24 cellular contexts compared by ENCODE assay signal in genomic region chr19:38703509-38703908, GRCh38. TPM values are rescaled to one million over a fixed set of nuclear protein-coding genes. Genes with fewer than 3 reads are reported as not detected.
DNase-seq lines count a peak whose midpoint lies in the region; ATAC-seq and TF ChIP-seq lines count a peak whose summit lies in the region.
"Had no signal": no experiment of that assay in that cellular context is flagged by ENCODE, and none has a peak within 500 bp of the region (broad histone marks: within the 10 kb centered on the region; RNA-seq: fewer than 3 reads in every experiment).

No MANE protein-coding gene starts in this region.

- H3K4me3 ChIP-seq in ascending aorta = no peak overlapping the region
- H3K4me3 ChIP-seq in mesenchymal stem cell (ENCODE audit: insufficient read depth in 1 of 2, low read depth in 1 of 2, low read length in 2 of 2) = no peak overlapping the region
- H3K4me3 ChIP-seq in endodermal cell (ENCODE audit: low read length) = no peak overlapping the region
- H3K4me3 ChIP-seq: body of pancreas, ovary, suprapubic skin had no signal

- H3K27me3 ChIP-seq in ascending aorta = no peaks in the 10 kb centered on the region
- no peaks in the 10 kb centered on the region for H3K27me3 ChIP-seq in mesenchymal stem cell (ENCODE audit: control insufficient read depth in 1 of 2, insufficient read depth in 1 of 2, low read length in 2 of 2)
- H3K27me3 ChIP-seq in endodermal cell (ENCODE audit: control insufficient read depth, insufficient read depth, low read length, poor library complexity, severe bottlenecking) = no peaks in the 10 kb centered on the region
- H3K27me3 ChIP-seq: body of pancreas, ovary, suprapubic skin had no signal

- H3K9me3 ChIP-seq in ascending aorta (no peaks in the 10 kb centered on the region), mesenchymal stem cell (ENCODE audit: control insufficient read depth, low read length) (no peaks in the 10 kb centered on the region), endodermal cell (ENCODE audit: control insufficient read depth, low read length) (no peaks in the 10 kb centered on the region)
- H3K9me3 ChIP-seq: body of pancreas, ovary, suprapubic skin had no signal

- H3K27me3 Mint-ChIP-seq in natural killer cell (ENCODE audit: low read depth in 2 of 2) (no peaks in the 10 kb centered on the region), endodermal cell (ENCODE audit: insufficient read depth) (no peaks in the 10 kb centered on the region)
- no peaks in the 10 kb centered on the region for H3K27me3 Mint-ChIP-seq in natural killer cell treated with Interleukin-12 subunit alpha and Interleukin-12 subunit beta and Interleukin-15 and Interleukin-18, amount 100 ng/mL, for 72 hours
- H3K27me3 Mint-ChIP-seq: activated B cell treated with CpG ODN at 0.5 μM for 24 hours; activated naive CD8-positive, alpha-beta T cell treated with anti-CD3 and anti-CD28 coated beads, Interleukin-2, amount 10 ng/mL, durations not matched to agents 7 days and 5 days had no signal

- H3K36me3 Mint-ChIP-seq in natural killer cell = no peaks in the 10 kb centered on the region
- no peaks in the 10 kb centered on the region for H3K36me3 Mint-ChIP-seq in natural killer cell treated with Interleukin-12 subunit alpha and Interleukin-12 subunit beta and Interleukin-15 and Interleukin-18, amount 100 ng/mL, for 72 hours
- peaks cover 59% of the 10 kb centered on the region for H3K36me3 Mint-ChIP-seq in endodermal cell (ENCODE audit: low read depth)

- H3K23ac ChIP-seq in mesenchymal stem cell (ENCODE audit: low read length in 2 of 2) = peak overlapping the region in 1 of 2 experiments; percentile 9

- peaks cover 77 to 80% of the 10 kb centered on the region in 2 donors for H3K36me3 ChIP-seq in ascending aorta
- peaks cover 82 to 95% of the 10 kb centered on the region in 2 experiments for H3K36me3 ChIP-seq in mesenchymal stem cell (ENCODE audit: control insufficient read depth in 1 of 2, insufficient read depth in 2 of 2, low read depth in 1 of 2, low read length in 2 of 2)
- peaks cover 84% of the 10 kb centered on the region for H3K36me3 ChIP-seq in endodermal cell (ENCODE audit: control insufficient read depth, insufficient read depth, low read length)
- H3K36me3 ChIP-seq: ovary had no signal

- H4K8ac ChIP-seq in mesenchymal stem cell (ENCODE audit: low read length) = peak overlapping the region; percentile 19

- DNase-seq in natural killer cell (no peak), ascending aorta (ENCODE audit: low spot score in 2 of 2) (no peak), mesenchymal stem cell (no peak), NCI-H82 treated with DMSO at 0.1 percent for 48 hours (lab: John Stamatoyannopoulos, UW; ENCODE audit: unreplicated experiment) (no peak), NCI-H748 (lab: John Stamatoyannopoulos, UW; ENCODE audit: unreplicated experiment) (no peak), endodermal cell (no peak)
- no peak for DNase-seq in natural killer cell treated with Interleukin-12 subunit alpha and Interleukin-12 subunit beta and Interleukin-15 and Interleukin-18, amount 100 ng/mL, for 72 hours (ENCODE audit: low spot score)
- DNase-seq: activated B cell treated with CpG ODN at 0.5 μM for 24 hours; activated naive CD8-positive, alpha-beta T cell treated with anti-CD3 and anti-CD28 coated beads, Interleukin-2, amount 10 ng/mL, durations not matched to agents 7 days and 5 days; body of pancreas; DMS79 treated with DMSO at 0.1 percent for 48 hours; hippocampal formation; KBM-7; NCI-H1694 treated with DMSO at 0.1 percent for 48 hours; NCI-H2227 treated with DMSO at 0.1 percent for 48 hours; NCI-H82; ovary; PC-3; stimulated activated CD4-positive, alpha-beta T cell treated with anti-CD3 and anti-CD28 coated beads, Interleukin-15, amount 100 ng/mL, for 24 hours had no signal

- 93% methylated on average over 14 of the region's 14 CpGs for WGBS in mesenchymal stem cell
- 95 to 98% methylated on average over 9 to 14 of the region's 14 CpGs for WGBS in endodermal cell (ENCODE audit: insufficient coverage in 1 of 2, insufficient read length in 1 of 2), 2 experiments

- H3K27ac Mint-ChIP-seq in natural killer cell (peak overlapping the region; percentile 46 to 64), endodermal cell (no peak overlapping the region)
- peak overlapping the region in 1 of 2 donors; percentile 27 for H3K27ac Mint-ChIP-seq in natural killer cell treated with Interleukin-12 subunit alpha and Interleukin-12 subunit beta and Interleukin-15 and Interleukin-18, amount 100 ng/mL, for 72 hours
- H3K27ac Mint-ChIP-seq: activated naive CD8-positive, alpha-beta T cell treated with anti-CD3 and anti-CD28 coated beads, Interleukin-2, amount 10 ng/mL, durations not matched to agents 7 days and 5 days; activated T-helper 1 cell treated with anti-CD3 and anti-CD28 coated beads, Interleukin-12 subunit alpha, Interleukin-12 subunit beta, Interleukin-2, Interleukin-4 antibody, amounts not matched to agents 30 ng/mL and 10 ng/mL and 1 ng/mL, durations not matched to agents 14 hours and 24 hours and 36 hours had no signal

- intact Hi-C loops in natural killer cell (cut with micrococcal nuclease) = no loop called here
- intact Hi-C loops in ascending aorta (cut with DNase I) = no loop called here

- peak overlapping the region in 1 of 2 experiments; percentile 24 for H2BK12ac ChIP-seq in mesenchymal stem cell (ENCODE audit: low read length in 2 of 2)

- H3K4me2 ChIP-seq in mesenchymal stem cell (ENCODE audit: low read length, poor library complexity, severe bottlenecking) = no peak overlapping the region

- H3K4me3 Mint-ChIP-seq in natural killer cell (no peak overlapping the region), endodermal cell (no peak overlapping the region)
- H3K4me3 Mint-ChIP-seq in natural killer cell treated with Interleukin-12 subunit alpha and Interleukin-12 subunit beta and Interleukin-15 and Interleukin-18, amount 100 ng/mL, for 72 hours = no peak overlapping the region
- H3K4me3 Mint-ChIP-seq: activated B cell treated with CpG ODN at 0.5 μM for 24 hours; activated naive CD8-positive, alpha-beta T cell treated with anti-CD3 and anti-CD28 coated beads, Interleukin-2, amount 10 ng/mL, durations not matched to agents 7 days and 5 days; activated T-helper 1 cell treated with anti-CD3 and anti-CD28 coated beads, Interleukin-12 subunit alpha, Interleukin-12 subunit beta, Interleukin-2, Interleukin-4 antibody, amounts not matched to agents 30 ng/mL and 10 ng/mL and 1 ng/mL, durations not matched to agents 14 hours and 24 hours and 36 hours had no signal

- no peak for ATAC-seq in natural killer cell
- ATAC-seq in natural killer cell treated with Interleukin-12 subunit alpha and Interleukin-12 subunit beta and Interleukin-15 and Interleukin-18, amount 100 ng/mL, for 72 hours = no peak
- ATAC-seq: body of pancreas, PC-3, right cardiac atrium had no signal

- H3K9ac ChIP-seq in mesenchymal stem cell (ENCODE audit: low read length) (no peak overlapping the region), endodermal cell (ENCODE audit: extremely low read depth, low read length, poor library complexity, severe bottlenecking) (no peak overlapping the region)

- no peak overlapping the region for H2BK5ac ChIP-seq in mesenchymal stem cell (ENCODE audit: low read depth, low read length, poor library complexity, severe bottlenecking)

- peak overlapping the region; percentile 52 for H4K91ac ChIP-seq in mesenchymal stem cell (ENCODE audit: low read length)

- peaks cover 3% of the 10 kb centered on the region for H3K79me1 ChIP-seq in mesenchymal stem cell (replicated peaks; ENCODE audit: low read length, poor library complexity, severe bottlenecking)

- no peak overlapping the region for H2BK120ac ChIP-seq in mesenchymal stem cell (ENCODE audit: low read depth, low read length)

- no peak overlapping the region for H3K14ac ChIP-seq in mesenchymal stem cell (ENCODE audit: low read length in 2 of 2)

- peak overlapping the region in 1 of 2 experiments; percentile 31 for H3K18ac ChIP-seq in mesenchymal stem cell (ENCODE audit: low read depth in 1 of 2, low read length in 2 of 2)

- TF ChIP-seq CTCF in natural killer cell (IDR thresholded peaks at IDR 0.05) = no peak
- no peak for TF ChIP-seq CTCF in ascending aorta (IDR thresholded peaks at IDR 0.05)
- TF ChIP-seq CTCF in endodermal cell (conservative IDR thresholded peaks at IDR 0.05) = no peak

- H2AFZ ChIP-seq in mesenchymal stem cell (ENCODE audit: low read depth, low read length) = no peak overlapping the region

- H3K4me1 ChIP-seq in ascending aorta (peaks cover 31 to 67% of the 10 kb centered on the region in 2 donors), mesenchymal stem cell (ENCODE audit: control insufficient read depth, insufficient read depth, low read depth, low read length) (peaks cover 65% of the 10 kb centered on the region), endodermal cell (ENCODE audit: control insufficient read depth, insufficient read depth, low read length) (no peaks in the 10 kb centered on the region)

- H2AK5ac ChIP-seq in mesenchymal stem cell (ENCODE audit: low read length, severe bottlenecking) = peak overlapping the region; percentile 4

- H3K9me3 Mint-ChIP-seq in natural killer cell = no peaks in the 10 kb centered on the region
- no peaks in the 10 kb centered on the region for H3K9me3 Mint-ChIP-seq in natural killer cell treated with Interleukin-12 subunit alpha and Interleukin-12 subunit beta and Interleukin-15 and Interleukin-18, amount 100 ng/mL, for 72 hours
- H3K9me3 Mint-ChIP-seq in endodermal cell = no peaks in the 10 kb centered on the region
- H3K9me3 Mint-ChIP-seq: activated B cell treated with CpG ODN at 0.5 μM for 24 hours; activated naive CD8-positive, alpha-beta T cell treated with anti-CD3 and anti-CD28 coated beads, Interleukin-2, amount 10 ng/mL, durations not matched to agents 7 days and 5 days; activated T-helper 1 cell treated with anti-CD3 and anti-CD28 coated beads, Interleukin-12 subunit alpha, Interleukin-12 subunit beta, Interleukin-2, Interleukin-4 antibody, amounts not matched to agents 30 ng/mL and 10 ng/mL and 1 ng/mL, durations not matched to agents 14 hours and 24 hours and 36 hours had no signal

- H3K4ac ChIP-seq in mesenchymal stem cell (ENCODE audit: low read depth in 1 of 2, low read length in 2 of 2) = peak overlapping the region in 1 of 2 experiments; percentile 5

- H3K27ac ChIP-seq in ascending aorta (peak overlapping the region; percentile 69 to 95), mesenchymal stem cell (ENCODE audit: low read length, poor library complexity, severe bottlenecking) (peak overlapping the region; percentile 4), endodermal cell (ENCODE audit: low read depth, low read length) (no peak overlapping the region)
- H3K27ac ChIP-seq: ovary, suprapubic skin had no signal

- H2BK15ac ChIP-seq in mesenchymal stem cell (ENCODE audit: low read depth, poor library complexity, severe bottlenecking) = peak overlapping the region; percentile 60

- peaks cover 21 to 29% of the 10 kb centered on the region in 2 donors for H3K4me1 Mint-ChIP-seq in natural killer cell
- peaks cover 18 to 28% of the 10 kb centered on the region in 2 donors for H3K4me1 Mint-ChIP-seq in natural killer cell treated with Interleukin-12 subunit alpha and Interleukin-12 subunit beta and Interleukin-15 and Interleukin-18, amount 100 ng/mL, for 72 hours (ENCODE audit: low read depth in 2 of 2)
- H3K4me1 Mint-ChIP-seq in endodermal cell = peaks cover under 1% of the 10 kb centered on the region
- H3K4me1 Mint-ChIP-seq: activated B cell treated with CpG ODN at 0.5 μM for 24 hours had no signal

RNA-seq across cellular contexts. Expression of gene CAPN12, which starts 40.8 kb away (rescaled TPM):
- 10 to 100 TPM in 2 of 3 donors, 1 to 10 TPM in 1; 7.4 to 51.0 (median 26.7) TPM for total RNA-seq in natural killer cell
- total RNA-seq in natural killer cell treated with Interleukin-12 subunit alpha and Interleukin-12 subunit beta and Interleukin-15 and Interleukin-18, amount 100 ng/mL, for 72 hours = 10 to 100 TPM in 1 of 2 donors, 1 to 10 TPM in 1; 3.6 to 10.4 TPM
- total RNA-seq in ascending aorta = not detected
- polyA plus RNA-seq in mesenchymal stem cell (2013, experiment 1 of 2) = 1.6 TPM
- 1.5 TPM for polyA plus RNA-seq in mesenchymal stem cell (2013, experiment 2 of 2)
- total RNA-seq in endodermal cell = 10 to 100 TPM; 14.5 to 83.0 TPM
- polyA plus RNA-seq in endodermal cell (2013, experiment 1 of 2) = 9.1 TPM
- polyA plus RNA-seq in endodermal cell (2013, experiment 2 of 2) = 8.0 TPM
- total RNA-seq: H4, SK-MEL-5 had no signal

RNA-seq across cellular contexts. Expression of gene ACTN4, which starts 56.1 kb away (rescaled TPM):
- total RNA-seq in natural killer cell = 100 to 1,000 TPM; 443 to 595 (median 541) TPM
- 100 to 1,000 TPM; 342 to 574 TPM for total RNA-seq in natural killer cell treated with Interleukin-12 subunit alpha and Interleukin-12 subunit beta and Interleukin-15 and Interleukin-18, amount 100 ng/mL, for 72 hours
- 1,036 TPM for total RNA-seq in ascending aorta
- 259 TPM for polyA plus RNA-seq in mesenchymal stem cell (2013, experiment 1 of 2)
- polyA plus RNA-seq in mesenchymal stem cell (2013, experiment 2 of 2) = 250 TPM
- total RNA-seq in endodermal cell = 100 to 1,000 TPM; 378 to 437 TPM
- polyA plus RNA-seq in endodermal cell (2013, experiment 1 of 2) = 322 TPM
- polyA plus RNA-seq in endodermal cell (2013, experiment 2 of 2) = 298 TPM
